Comparison of ENCODE assay signal across 20 cellular contexts in genomic region chr17:34226011-34226410, GRCh38. TPM values are rescaled to one million over a fixed set of nuclear protein-coding genes. Genes with fewer than 3 reads are reported as not detected.
"Had no signal": no experiment of that assay in that cellular context is flagged by ENCODE, and none has a peak within 500 bp of the region (broad histone marks: within the 10 kb centered on the region; RNA-seq: fewer than 3 reads in every experiment).

No MANE protein-coding gene starts in this region.

- H3K4me3 Mint-ChIP-seq: activated CD4-positive, alpha-beta memory T cell treated with anti-CD3 and anti-CD28 coated beads for 36 hours; activated CD4-positive, alpha-beta T cell treated with anti-CD3 and anti-CD28 coated beads for 36 hours; activated T-cell treated with anti-CD3 and anti-CD28 coated beads, Interleukin-2, amount 50 U/mL, for 4 hours; immature natural killer cell; neural crest cell; type B pancreatic cell had no signal

- H3K9me3 ChIP-seq: adrenal gland, esophagus muscularis mucosa, prostate gland, right lobe of liver, suprapubic skin had no signal

- H3K27ac ChIP-seq: adrenal gland, esophagus muscularis mucosa, heart left ventricle, prostate gland, right lobe of liver, suprapubic skin had no signal

- H3K36me3 Mint-ChIP-seq: immature natural killer cell, type B pancreatic cell had no signal

- H3K27me3 ChIP-seq: adrenal gland, esophagus muscularis mucosa, heart left ventricle, right lobe of liver, suprapubic skin had no signal

- H3K36me3 ChIP-seq: adrenal gland, esophagus muscularis mucosa, heart left ventricle, prostate gland, right lobe of liver, suprapubic skin had no signal

- ATAC-seq: activated CD4-positive, alpha-beta T cell treated with anti-CD3 and anti-CD28 coated beads for 36 hours; activated T-cell treated with anti-CD3 and anti-CD28 coated beads, Interleukin-2, amount 50 U/mL, for 4 hours; heart left ventricle; left colon; right lobe of liver; stimulated activated naive CD8-positive, alpha-beta T cell treated with anti-CD3 and anti-CD28 coated beads, Interleukin-15, Interleukin-2, amounts not matched to agents 100 U/mL and 50 U/mL, for 24 hours had no signal

- H3K4me3 ChIP-seq: adrenal gland, esophagus muscularis mucosa, heart left ventricle, prostate gland, right lobe of liver, suprapubic skin had no signal

- DNase-seq: activated CD4-positive, alpha-beta memory T cell treated with anti-CD3 and anti-CD28 coated beads for 36 hours; activated CD4-positive, alpha-beta T cell treated with anti-CD3 and anti-CD28 coated beads for 36 hours; activated effector memory CD4-positive, alpha-beta T cell treated with Interleukin-2 at 50 U/mL for 16 hours; activated naive CD4-positive, alpha-beta T cell treated with anti-CD3 and anti-CD28 coated beads, Interleukin-2, amount 50 U/mL, for 16 hours; activated T-cell treated with anti-CD3 and anti-CD28 coated beads, Interleukin-2, amount 50 U/mL, for 4 hours; adrenal gland; caudate nucleus; heart left ventricle; immature natural killer cell; left colon; mammary epithelial cell; right lobe of liver; stimulated activated naive CD8-positive, alpha-beta T cell treated with anti-CD3 and anti-CD28 coated beads, Interleukin-15, Interleukin-2, amounts not matched to agents 100 U/mL and 50 U/mL, for 24 hours; T-helper 2 cell had no signal

- H3K27ac Mint-ChIP-seq: activated CD4-positive, alpha-beta memory T cell treated with anti-CD3 and anti-CD28 coated beads for 36 hours; activated CD4-positive, alpha-beta T cell treated with anti-CD3 and anti-CD28 coated beads for 36 hours; immature natural killer cell; type B pancreatic cell had no signal

- H3K4me1 ChIP-seq: adrenal gland, prostate gland, right lobe of liver had no signal

- H3K4me1 Mint-ChIP-seq: activated CD4-positive, alpha-beta T cell treated with anti-CD3 and anti-CD28 coated beads for 36 hours; immature natural killer cell had no signal

RNA-seq across cellular contexts. Expression of gene CCL2, which starts 29.1 kb away (rescaled TPM):
- total RNA-seq: activated CD4-positive, alpha-beta memory T cell treated with anti-CD3 and anti-CD28 coated beads for 36 hours; activated CD4-positive, alpha-beta T cell treated with anti-CD3 and anti-CD28 coated beads for 36 hours had no signal
- polyA plus RNA-seq: mammary epithelial cell had no signal

RNA-seq across cellular contexts. Expression of gene CCL7, which starts 44.0 kb away (rescaled TPM):
- total RNA-seq: activated CD4-positive, alpha-beta memory T cell treated with anti-CD3 and anti-CD28 coated beads for 36 hours; activated CD4-positive, alpha-beta T cell treated with anti-CD3 and anti-CD28 coated beads for 36 hours; activated T-cell treated with anti-CD3 and anti-CD28 coated beads, Interleukin-2, amount 50 U/mL, for 4 hours; left colon; mammary epithelial cell; neural crest cell; prostate gland; right lobe of liver had no signal
- polyA plus RNA-seq: immature natural killer cell, mammary epithelial cell had no signal

RNA-seq across cellular contexts. Expression of gene CCL11, which starts 59.5 kb away (rescaled TPM):
- total RNA-seq: activated CD4-positive, alpha-beta memory T cell treated with anti-CD3 and anti-CD28 coated beads for 36 hours; activated CD4-positive, alpha-beta T cell treated with anti-CD3 and anti-CD28 coated beads for 36 hours; activated T-cell treated with anti-CD3 and anti-CD28 coated beads, Interleukin-2, amount 50 U/mL, for 4 hours; mammary epithelial cell; neural crest cell; osteoblast; suprapubic skin had no signal
- polyA plus RNA-seq: immature natural killer cell, mammary epithelial cell had no signal
